Comparison of ENCODE assay signal across 9 cellular contexts in the genomic region with DNA sequence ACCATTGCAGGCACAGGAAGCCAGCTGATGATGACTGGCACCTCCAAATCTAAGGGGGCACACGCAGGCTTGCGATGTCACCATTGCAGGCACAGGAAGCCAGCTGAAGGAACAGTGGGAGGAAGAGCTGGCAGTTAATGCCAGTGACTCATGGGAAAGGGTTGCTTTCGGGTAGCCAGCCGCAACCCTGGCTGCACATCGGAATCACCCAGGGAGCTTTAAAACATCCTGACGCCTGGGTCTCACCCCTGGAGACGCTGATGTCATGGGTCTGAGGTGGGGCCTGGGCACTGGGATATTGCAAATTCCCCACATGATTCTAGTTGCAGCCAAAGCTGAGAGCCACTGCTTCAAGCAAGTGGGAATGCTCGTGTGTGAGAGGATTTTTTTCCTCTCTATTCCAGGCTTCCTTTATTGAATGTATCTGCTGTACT. TPM values are rescaled to one million over a fixed set of nuclear protein-coding genes. Genes with fewer than 3 reads are reported as not detected.
A peak's percentile ranks its signal among the peaks of the same experiment; 100 is the strongest.
DNase-seq lines count a peak whose midpoint lies in the region; ATAC-seq and TF ChIP-seq lines count a peak whose summit lies in the region.
"Had no signal": no experiment of that assay in that cellular context is flagged by ENCODE, and none has a peak within 500 bp of the region (broad histone marks: within the 10 kb centered on the region; RNA-seq: fewer than 3 reads in every experiment).

No MANE protein-coding gene starts in this region.

- H3K4me3 ChIP-seq in hepatocyte (no peak overlapping the region), subcutaneous abdominal adipose tissue (ENCODE audit: low read depth in 1 of 5, low read length in 5 of 5) (peak overlapping the region in 2 of 5 donors; percentile 5 to 52)

- H3K27me3 ChIP-seq in hepatocyte (no peaks in the 10 kb centered on the region), subcutaneous abdominal adipose tissue (ENCODE audit: control insufficient read depth in 5 of 5, insufficient read depth in 4 of 5, low read length in 5 of 5) (peaks cover 0 to 4% (median 0%) of the 10 kb centered on the region in 5 donors)

- no peaks in the 10 kb centered on the region for H3K9me2 ChIP-seq in hepatocyte (replicated peaks; ENCODE audit: insufficient read depth)

- H3K4me1 ChIP-seq in hepatocyte (ENCODE audit: insufficient read depth) (no peaks in the 10 kb centered on the region), subcutaneous abdominal adipose tissue (ENCODE audit: control insufficient read depth in 5 of 5, insufficient read depth in 5 of 5, low read length in 5 of 5) (peaks cover 24 to 87% (median 63%) of the 10 kb centered on the region in 5 donors)

- no peak overlapping the region for H3K4me2 ChIP-seq in hepatocyte

- H3K9me3 ChIP-seq in hepatocyte (ENCODE audit: low read depth) (no peaks in the 10 kb centered on the region), subcutaneous abdominal adipose tissue (ENCODE audit: control insufficient read depth in 5 of 5, low read length in 5 of 5) (no peaks in the 10 kb centered on the region)

- no peaks in the 10 kb centered on the region for H4K20me1 ChIP-seq in hepatocyte (ENCODE audit: insufficient read depth, poor library complexity, severe bottlenecking)

- no peaks in the 10 kb centered on the region for H3K79me2 ChIP-seq in hepatocyte

- peak; percentile 80 for DNase-seq in HS-5 (ENCODE audit: low read depth)
- peak in 41 of 56 donors; percentile 6 to 84 (median 39) for DNase-seq in amygdala (lab: John Stamatoyannopoulos, UW)
- DNase-seq in hepatocyte (ENCODE audit: low spot score): peak; percentile 30
- DNase-seq in DMS53 (lab: John Stamatoyannopoulos, UW): no peak
- DNase-seq in NCI-H2171 treated with DMSO at 0.1 percent for 48 hours (lab: John Stamatoyannopoulos, UW): no peak
- no peak for DNase-seq in NCI-H1092 treated with DMSO at 0.1 percent for 48 hours (lab: John Stamatoyannopoulos, UW)

- H3K36me3 ChIP-seq in hepatocyte (replicated peaks; ENCODE audit: insufficient read depth, low read depth): no peaks in the 10 kb centered on the region
- no peaks in the 10 kb centered on the region for H3K36me3 ChIP-seq in subcutaneous abdominal adipose tissue (ENCODE audit: control insufficient read depth in 5 of 5, insufficient read depth in 5 of 5, low read length in 5 of 5)

- 75% methylated on average over 8 of the region's 8 CpGs for WGBS in hepatocyte (ENCODE audit: low lambda C conversion rate, missing lambda C conversion rate)

- no peak overlapping the region for H2AFZ ChIP-seq in hepatocyte

- H3K9ac ChIP-seq in subcutaneous abdominal adipose tissue (ENCODE audit: low read length in 5 of 5): peak overlapping the region in 4 of 5 donors; percentile 50 to 84 (median 58)

- no peak for ATAC-seq in HG03025 (IDR thresholded peaks at IDR 0.05; ENCODE audit: low FRiP score, unreplicated experiment)

- H3K27ac ChIP-seq in hepatocyte (no peak overlapping the region), subcutaneous abdominal adipose tissue (ENCODE audit: low read depth, low read length) (peak overlapping the region; percentile 98)
- H3K27ac ChIP-seq: VCaP had no signal

- TF ChIP-seq CTCF in hepatocyte (IDR thresholded peaks at IDR 0.05; ENCODE audit: poor library complexity): no peak

RNA-seq across cellular contexts. Expression of a gene that starts 16.1 kb away (rescaled TPM):
- total RNA-seq in hepatocyte: not detected in 2 replicates
- 0.12 and 0.24 TPM in 2 replicates for polyA plus RNA-seq in hepatocyte

RNA-seq across cellular contexts. Expression of a gene that starts 49.5 kb away (rescaled TPM):
- 20.3 and 20.4 TPM in 2 replicates for total RNA-seq in hepatocyte
- 9.1 and 14.4 TPM in 2 replicates for polyA plus RNA-seq in hepatocyte

RNA-seq across cellular contexts. Expression of a gene that starts 49.6 kb away (rescaled TPM):
- 3.4 and 9.5 TPM in 2 replicates for total RNA-seq in hepatocyte
- 18.6 and 25.3 TPM in 2 replicates for polyA plus RNA-seq in hepatocyte

Comparison
In these comparisons a context has a peak if more than half of its experiments do, and no peak if none do; other contexts are left out.
1. DNase-seq: peak in HS-5 (single experiment), amygdala (41 of 56) and hepatocyte (single experiment); none in DMS53 (single experiment), NCI-H2171 treated with DMSO at 0.1 percent for 48 hours (single experiment) and NCI-H1092 treated with DMSO at 0.1 percent for 48 hours (single experiment).